8 cellular contexts compared by ENCODE assay signal in the genomic region with DNA sequence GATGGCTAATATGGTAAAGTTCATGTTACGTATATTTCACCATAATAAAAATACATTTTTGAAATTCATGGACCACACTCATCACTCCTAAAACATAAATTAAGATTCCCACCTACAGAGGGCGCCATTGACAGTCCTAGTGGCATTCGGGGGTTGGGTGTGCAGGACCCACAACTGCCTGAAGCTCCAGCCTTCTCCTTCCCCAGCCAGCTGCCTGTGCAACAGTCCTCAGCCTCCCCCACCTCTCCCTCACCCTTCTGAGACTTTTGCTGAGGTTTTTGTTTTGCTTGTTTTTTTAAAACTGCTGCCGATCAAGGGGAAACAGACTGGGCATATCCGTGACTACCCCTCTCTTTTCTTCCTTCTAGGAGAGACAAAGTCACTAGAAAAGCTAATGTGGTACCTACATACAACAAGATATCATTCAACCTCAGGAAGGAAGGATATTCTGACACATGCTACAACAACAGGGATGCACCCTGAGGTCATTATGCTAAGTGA. TPM values are rescaled to one million over a fixed set of nuclear protein-coding genes. Genes with fewer than 3 reads are reported as not detected.
A peak's percentile ranks its signal among the peaks of the same experiment; 100 is the strongest.
DNase-seq lines count a peak whose midpoint lies in the region; ATAC-seq, FAIRE-seq and TF ChIP-seq lines count a peak whose summit lies in the region.

No MANE protein-coding gene starts in this region.

- H3K27me3 ChIP-seq in bronchial epithelial cell (ENCODE audit: control insufficient read depth, insufficient read depth, low read length), result no peaks in the 10 kb centered on the region

- TF ChIP-seq CTCF in bronchial epithelial cell (IDR thresholded peaks at IDR 0.05; ENCODE audit: insufficient read depth, low read length, severe bottlenecking), result peak; percentile 52
- TF ChIP-seq CTCF in kidney (IDR thresholded peaks at IDR 0.05; ENCODE audit: borderline replicate concordance, extremely low read depth, insufficient read depth), result peak; percentile 61

- no peak overlapping the region for H3K9ac ChIP-seq in kidney (ENCODE audit: low read length in 2 of 2)

- no peak overlapping the region for H3K27ac ChIP-seq in kidney (ENCODE audit: low read depth in 2 of 2, low read length in 2 of 2)

- no peak for FAIRE-seq in bronchial epithelial cell (lab: Jason Lieb, UNC)
- FAIRE-seq in kidney (lab: Jason Lieb, UNC), result no peak

- intact Hi-C loops in kidney (cut with DNase I), result loop anchor here (10.0 kb wide), 1 partner anchor 192 kb away; no protein-coding TSS in a partner anchor

- DNase-seq in DMS 273 (lab: John Stamatoyannopoulos, UW; ENCODE audit: unreplicated experiment) (peak; percentile 90), DMS 273 treated with DMSO at 0.1 percent for 48 hours (lab: John Stamatoyannopoulos, UW) (no peak), NCI-H1930 (lab: John Stamatoyannopoulos, UW) (peak; percentile 40 to 65), UCSD-AML1 (lab: John Stamatoyannopoulos, UW; ENCODE audit: unreplicated experiment) (peak; percentile 37), bronchial epithelial cell (ENCODE audit: low read depth) (peak; percentile 39), kidney (no peak)
- DNase-seq in stimulated activated CD4-positive, alpha-beta T cell treated with anti-CD3 and anti-CD28 coated beads, Interleukin-4, amount 100 ng/mL, for 24 hours, result peak; percentile 68

- peaks cover 0 to 7% of the 10 kb centered on the region in 2 donors for H3K4me1 ChIP-seq in kidney (ENCODE audit: control insufficient read depth in 1 of 2, insufficient read depth in 1 of 2, low read depth in 1 of 2, low read length in 2 of 2)

- H3K36me3 ChIP-seq in bronchial epithelial cell (ENCODE audit: control insufficient read depth, insufficient read depth, low read length) (no peaks in the 10 kb centered on the region), kidney (ENCODE audit: control insufficient read depth in 1 of 2, insufficient read depth in 2 of 2, low read length in 2 of 2) (no peaks in the 10 kb centered on the region)

- no peaks in the 10 kb centered on the region for H3K9me3 ChIP-seq in kidney (ENCODE audit: control insufficient read depth in 1 of 2, low read length in 2 of 2)

- no peak for ATAC-seq in HG03097 (IDR thresholded peaks at IDR 0.05; ENCODE audit: low FRiP score, unreplicated experiment)

- H3K4me3 ChIP-seq in bronchial epithelial cell (ENCODE audit: low read depth, low read length) (no peak overlapping the region), kidney (ENCODE audit: low read length in 2 of 2) (no peak overlapping the region)

RNA-seq across cellular contexts. Expression of a gene that starts 9.3 kb away (rescaled TPM):
- total RNA-seq in bronchial epithelial cell (8.8 and 9.0 TPM in 2 replicates), kidney (63.4 TPM)
- polyA plus RNA-seq in kidney (ENCODE audit: insufficient read depth, low read depth, low replicate concordance), result 13.8 TPM

RNA-seq across cellular contexts. Expression of a gene that starts 10.4 kb away (rescaled TPM):
- total RNA-seq in bronchial epithelial cell (19.3 and 22.4 TPM in 2 replicates), kidney (15.0 TPM)
- 1.7 TPM for polyA plus RNA-seq in kidney (ENCODE audit: insufficient read depth, low read depth, low replicate concordance)

Comparison
In these comparisons a context has a peak if more than half of its experiments do, and no peak if none do; other contexts are left out.
1. DNase-seq: peak in DMS 273 (single experiment), NCI-H1930 (2 of 2), UCSD-AML1 (single experiment), bronchial epithelial cell (single experiment) and stimulated activated CD4-positive, alpha-beta T cell treated with anti-CD3 and anti-CD28 coated beads, Interleukin-4, amount 100 ng/mL, for 24 hours (single experiment); none in DMS 273 treated with DMSO at 0.1 percent for 48 hours (single experiment) and kidney (single experiment).